1 cellular context compared by ENCODE assay signal in the genomic region with DNA sequence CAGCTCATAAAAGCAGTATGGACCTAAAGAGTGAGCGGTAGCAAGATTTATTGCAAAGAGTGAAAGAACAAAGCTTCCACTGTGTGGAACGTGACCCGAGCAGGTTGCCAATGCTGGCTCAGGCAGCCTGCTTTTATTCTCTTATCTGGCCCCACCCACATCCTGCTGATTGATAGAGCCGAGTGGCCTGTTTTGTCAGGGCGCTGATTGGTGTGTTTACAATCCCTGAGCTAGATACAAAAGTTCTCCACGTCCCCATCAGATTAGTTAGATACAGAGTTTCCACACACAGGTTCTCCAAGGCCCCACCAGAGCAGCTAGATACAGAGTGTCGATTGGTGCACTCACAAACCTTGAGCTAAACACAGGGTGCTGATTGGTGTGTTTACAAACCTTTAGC. TPM values are rescaled to one million over a fixed set of nuclear protein-coding genes. Genes with fewer than 3 reads are reported as not detected.
"Had no signal": no experiment of that assay in that cellular context is flagged by ENCODE, and none has a peak within 500 bp of the region (broad histone marks: within the 10 kb centered on the region; RNA-seq: fewer than 3 reads in every experiment).

No MANE protein-coding gene starts in this region.

RNA-seq across cellular contexts. Expression of gene HSD17B6, which starts 32.0 kb away (rescaled TPM):
- total RNA-seq: glomerular endothelial cell had no signal
